16 cellular contexts compared by ENCODE assay signal in the genomic region with DNA sequence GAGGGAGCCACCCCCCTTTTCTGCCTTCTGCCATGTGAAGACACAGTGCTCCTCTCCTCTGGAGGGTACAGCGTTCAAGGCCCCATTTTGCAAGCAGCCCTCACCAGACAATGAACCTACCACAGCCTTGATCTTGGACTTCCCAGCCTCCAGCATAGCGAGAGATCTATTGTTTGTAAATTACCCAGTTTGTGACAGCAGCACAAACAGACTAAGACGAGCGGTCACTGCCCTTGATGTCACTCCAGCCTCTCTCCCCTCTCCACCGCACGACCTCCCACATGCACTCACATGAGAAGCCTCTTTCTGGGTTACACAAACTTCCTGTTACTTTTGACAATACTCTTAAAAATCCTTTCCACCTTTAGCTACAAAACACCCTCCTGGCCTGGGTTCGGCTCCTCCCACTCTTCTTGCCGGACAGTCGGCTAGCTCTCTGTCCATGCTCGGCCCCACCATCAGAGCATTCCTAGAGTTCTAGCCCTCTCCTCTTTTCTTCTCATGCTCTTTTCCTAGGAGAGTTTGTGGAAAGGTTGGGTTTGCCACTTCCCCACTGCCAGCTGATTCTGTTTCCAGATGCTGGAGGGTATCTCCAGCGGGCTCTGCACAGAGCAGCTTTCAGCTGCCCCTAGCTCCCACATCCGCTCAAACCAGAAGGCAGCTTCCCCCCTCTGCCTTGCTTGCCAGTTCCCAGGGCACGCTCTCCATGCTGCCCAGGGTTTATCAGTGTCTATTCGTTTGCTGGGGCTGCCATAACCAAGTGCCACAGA.
DNase-seq lines count a peak whose midpoint lies in the region; ATAC-seq and TF ChIP-seq lines count a peak whose summit lies in the region.
"Had no signal": no experiment of that assay in that cellular context is flagged by ENCODE, and none has a peak within 500 bp of the region (broad histone marks: within the 10 kb centered on the region; RNA-seq: fewer than 3 reads in every experiment).

No MANE protein-coding gene starts in this region.

- CTCF ChIA-PET in CD8-positive, alpha-beta T cell (lab: Charles Lee): no interaction called here

- no peaks in the 10 kb centered on the region for H3K36me3 ChIP-seq in CD8-positive, alpha-beta T cell (ENCODE audit: insufficient read depth, low read length)
- H3K36me3 ChIP-seq: brain microvascular endothelial cell, right lobe of liver had no signal

- no peak overlapping the region for H3K27ac ChIP-seq in CD8-positive, alpha-beta T cell (ENCODE audit: low read depth, low read length)
- H3K27ac ChIP-seq: brain microvascular endothelial cell, foreskin keratinocyte, right lobe of liver had no signal

- peaks cover 47% of the 10 kb centered on the region for H3K4me1 Mint-ChIP-seq in CD8-positive, alpha-beta T cell (ENCODE audit: low read depth)
- peaks cover 27% of the 10 kb centered on the region for H3K4me1 Mint-ChIP-seq in nephron

- TF ChIP-seq CTCF in CD8-positive, alpha-beta T cell (IDR thresholded peaks at IDR 0.05): no peak
- no peak for TF ChIP-seq CTCF in nephron (IDR thresholded peaks at IDR 0.05; ENCODE audit: unreplicated experiment in 3 of 3)

- no peaks in the 10 kb centered on the region for H3K27me3 Mint-ChIP-seq in CD8-positive, alpha-beta T cell (ENCODE audit: low read depth)
- H3K27me3 Mint-ChIP-seq in nephron (ENCODE audit: low read depth): no peaks in the 10 kb centered on the region
- H3K27me3 Mint-ChIP-seq: activated T-helper 17 cell treated with anti-CD3 and anti-CD28 coated beads, Interleukin-2, amount 50 U/mL, for 72 hours had no signal

- no peak overlapping the region for H3K4me3 Mint-ChIP-seq in CD8-positive, alpha-beta T cell
- no peak overlapping the region for H3K4me3 Mint-ChIP-seq in nephron
- H3K4me3 Mint-ChIP-seq: activated T-helper 17 cell treated with anti-CD3 and anti-CD28 coated beads, Interleukin-2, amount 50 U/mL, for 72 hours had no signal

- peak overlapping the region; percentile 20 for H3K27ac Mint-ChIP-seq in CD8-positive, alpha-beta T cell
- peak overlapping the region in 2 of 3 experiments; percentile 4 to 60 for H3K27ac Mint-ChIP-seq in nephron
- H3K27ac Mint-ChIP-seq: activated T-helper 17 cell treated with anti-CD3 and anti-CD28 coated beads, Interleukin-2, amount 50 U/mL, for 72 hours had no signal

- no peak for ATAC-seq in CD8-positive, alpha-beta T cell
- ATAC-seq in HG03571 (IDR thresholded peaks at IDR 0.05; ENCODE audit: unreplicated experiment): no peak
- ATAC-seq: activated T-helper 17 cell treated with anti-CD3 and anti-CD28 coated beads, Interleukin-2, amount 50 U/mL, for 72 hours; foreskin keratinocyte; SK-N-SH treated with all-trans-retinoic acid at 6 μM for 48 hours had no signal

- H3K9me3 Mint-ChIP-seq in CD8-positive, alpha-beta T cell: no peaks in the 10 kb centered on the region
- H3K9me3 Mint-ChIP-seq in nephron: no peaks in the 10 kb centered on the region
- H3K9me3 Mint-ChIP-seq: activated T-helper 17 cell treated with anti-CD3 and anti-CD28 coated beads, Interleukin-2, amount 50 U/mL, for 72 hours had no signal

- no peaks in the 10 kb centered on the region for H3K27me3 ChIP-seq in CD8-positive, alpha-beta T cell (ENCODE audit: insufficient read depth, low read length)
- H3K27me3 ChIP-seq: brain microvascular endothelial cell, foreskin keratinocyte, right lobe of liver had no signal

- peaks cover 47% of the 10 kb centered on the region for H3K36me3 Mint-ChIP-seq in CD8-positive, alpha-beta T cell
- H3K36me3 Mint-ChIP-seq in nephron (ENCODE audit: low read depth): peaks cover 10% of the 10 kb centered on the region

- intact Hi-C loops in CD8-positive, alpha-beta T cell (cut with DNase I, micrococcal nuclease): no loop called here

- no peaks in the 10 kb centered on the region for H3K9me3 ChIP-seq in CD8-positive, alpha-beta T cell (ENCODE audit: low read length)
- H3K9me3 ChIP-seq: right lobe of liver had no signal

- POLR2A ChIA-PET in CD8-positive, alpha-beta T cell (lab: Charles Lee): no interaction called here

- H3K4me3 ChIP-seq in CD8-positive, alpha-beta T cell (ENCODE audit: low read depth, low read length): no peak overlapping the region
- H3K4me3 ChIP-seq: right lobe of liver had no signal

- no peaks in the 10 kb centered on the region for H3K4me1 ChIP-seq in CD8-positive, alpha-beta T cell (ENCODE audit: insufficient read depth, low read length)
- H3K4me1 ChIP-seq: foreskin keratinocyte had no signal

- no peak for DNase-seq in CD8-positive, alpha-beta T cell
- DNase-seq in Kasumi-1 (lab: John Stamatoyannopoulos, UW) (peak; percentile 78 to 81), foreskin melanocyte (peak; percentile 59), occipital lobe (lab: John Stamatoyannopoulos, UW) (no peak), HuH-7 (ENCODE audit: low spot score) (no peak)
- DNase-seq: brain microvascular endothelial cell; foreskin keratinocyte; islet precursor cell; NCI-H1092 treated with DMSO at 0.1 percent for 48 hours; NCI-H226; stimulated activated CD4-positive, alpha-beta T cell treated with anti-CD3 and anti-CD28 coated beads, Interleukin-4, amount 100 ng/mL, for 24 hours had no signal

Comparison
In these comparisons a context has a peak if more than half of its experiments do, and no peak if none do; other contexts are left out.
1. DNase-seq: peak in Kasumi-1 (2 of 2) and foreskin melanocyte (single experiment); none in CD8-positive, alpha-beta T cell (0 of 7), occipital lobe (single experiment) and HuH-7 (single experiment).